Comparison of ENCODE assay signal across 1 cellular context in genomic region chr4:4284827-4285618, GRCh38.
TF ChIP-seq lines count a peak whose summit lies in the region.

No MANE protein-coding gene starts in this region.

TF ChIP-seq in WTC11, 78 proteins besides CTCF, POLR2A, EP300 and RAD21 (continued from another document):
- no peak for TF ChIP-seq GRHL2 (CRISPR knock-in tag; IDR thresholded peaks at IDR 0.05; ENCODE audit: insufficient replicate concordance, severe bottlenecking)
- TF ChIP-seq ZBTB21 (CRISPR knock-in tag; IDR thresholded peaks at IDR 0.05; ENCODE audit: borderline replicate concordance): no peak
- no peak for TF ChIP-seq AR (CRISPR knock-in tag; IDR thresholded peaks at IDR 0.05)
- TF ChIP-seq GTF2I (CRISPR knock-in tag; conservative IDR thresholded peaks at IDR 0.05): no peak
- no peak for TF ChIP-seq ZNF512 (CRISPR knock-in tag; IDR thresholded peaks at IDR 0.05; ENCODE audit: borderline replicate concordance)
